30 cellular contexts compared by ENCODE assay signal in the genomic region with DNA sequence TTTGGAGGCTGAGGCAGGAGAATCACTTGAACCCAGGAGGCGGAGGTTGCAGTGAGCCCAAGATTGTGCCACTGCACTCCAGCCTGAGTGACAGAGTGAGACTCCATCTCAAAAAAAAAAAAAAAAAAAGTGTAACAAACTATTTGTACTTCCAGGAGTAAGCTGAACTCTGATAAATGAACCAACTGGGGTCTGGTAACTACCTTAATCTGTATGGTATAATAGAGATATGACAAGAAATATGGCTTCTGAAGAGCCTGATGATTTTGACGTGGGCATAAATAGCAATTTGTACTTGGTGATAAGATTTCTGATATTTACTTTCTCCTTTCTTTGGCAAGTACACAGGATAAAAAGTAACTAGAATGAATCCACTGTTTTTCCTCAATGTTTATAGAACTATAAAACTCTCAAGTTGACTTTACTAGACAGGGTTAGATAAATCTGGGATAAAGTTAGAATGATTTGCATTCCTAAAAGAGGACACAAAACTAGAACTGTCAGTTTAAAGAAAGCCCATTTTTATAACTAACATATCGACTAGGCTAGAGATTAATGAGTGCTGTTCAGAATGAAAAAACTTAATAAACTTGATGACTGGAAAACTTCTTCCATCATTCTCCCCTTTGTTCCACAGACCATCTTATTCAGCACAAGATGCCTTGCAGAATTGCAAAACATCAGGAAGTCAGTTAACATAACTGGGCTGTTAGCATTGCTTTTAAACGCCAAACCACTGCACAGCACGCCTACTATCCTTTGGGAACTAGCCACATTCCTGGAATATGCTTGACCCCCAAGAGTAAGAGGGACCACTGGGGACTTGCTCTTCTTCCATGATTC. TPM values are rescaled to one million over a fixed set of nuclear protein-coding genes. Genes with fewer than 3 reads are reported as not detected.
DNase-seq lines count a peak whose midpoint lies in the region; ATAC-seq, FAIRE-seq and TF ChIP-seq lines count a peak whose summit lies in the region.
"Had no signal": no experiment of that assay in that cellular context is flagged by ENCODE, and none has a peak within 500 bp of the region (broad histone marks: within the 10 kb centered on the region; RNA-seq: fewer than 3 reads in every experiment).

No MANE protein-coding gene starts in this region.

- ATAC-seq in A549 (no peak; a peak in 1 of 6 replicates), K562 (no peak), mucosa of descending colon (peak; percentile 49), HG03521 (IDR thresholded peaks at IDR 0.05; ENCODE audit: unreplicated experiment) (no peak)
- ATAC-seq: activated T-cell treated with anti-CD3 and anti-CD28 coated beads, Interleukin-2, amount 50 U/mL, for 72 hours; foreskin keratinocyte; HepG2; stimulated activated naive CD8-positive, alpha-beta T cell treated with anti-CD3 and anti-CD28 coated beads, Interleukin-15, Interleukin-2, amounts not matched to agents 100 U/mL and 50 U/mL, for 24 hours had no signal

- TF ChIP-seq RAD21 in A549 (conservative IDR thresholded peaks at IDR 0.05 in 1 of 2, IDR thresholded peaks at IDR 0.05 in 1 of 2) (no peak), K562 (CRISPR knock-in tag; conservative IDR thresholded peaks at IDR 0.05 in 1 of 2, IDR thresholded peaks at IDR 0.05 in 1 of 2) (no peak)

- H3K4me3 Mint-ChIP-seq in Calu3 (ENCODE audit: low read depth, unreplicated experiment): no peak overlapping the region
- H3K4me3 Mint-ChIP-seq: activated T-cell treated with anti-CD3 and anti-CD28 coated beads, Interleukin-2, amount 50 U/mL, for 72 hours; H9; nephron progenitor cell had no signal

- intact Hi-C loops in K562 (cut with micrococcal nuclease): no loop called here
- intact Hi-C loops in mucosa of descending colon (cut with DNase I, micrococcal nuclease): no loop called here
- intact Hi-C loops in Calu3 (cut with micrococcal nuclease; ENCODE audit: unreplicated experiment): no loop called here

- H3K36me3 Mint-ChIP-seq in Calu3 (ENCODE audit: insufficient read depth, unreplicated experiment): no peaks in the 10 kb centered on the region

- H2AFZ ChIP-seq in K562 (ENCODE audit: low read depth, low read length): peak overlapping the region; percentile 25

- CTCF ChIA-PET in A549 (lab: Yijun Ruan, JAX) (no interaction called here), K562 (lab: Yijun Ruan, JAX; ENCODE audit: low intra/inter-chr PET ratio) (no interaction called here), Calu3 (lab: Charles Lee) (no interaction called here)

- no peaks in the 10 kb centered on the region for H3K79me2 ChIP-seq in K562 (ENCODE audit: control insufficient read depth, insufficient read depth, low read length)

- H3K4me1 Mint-ChIP-seq in Calu3 (ENCODE audit: low read depth, unreplicated experiment): no peaks in the 10 kb centered on the region

- H3K9me1 ChIP-seq in K562 (ENCODE audit: control insufficient read depth, insufficient read depth, low read length): no peaks in the 10 kb centered on the region

- FAIRE-seq in A549 (lab: Jason Lieb, UNC) (peak; percentile 32), K562 (lab: Jason Lieb, UNC) (no peak)
- FAIRE-seq: HepG2, keratinocyte, urothelium cell line had no signal

- H3K9me3 ChIP-seq in A549 (no peaks in the 10 kb centered on the region), K562 (replicated peaks; ENCODE audit: control insufficient read depth, insufficient read depth, low read depth, low read length) (no peaks in the 10 kb centered on the region), mucosa of descending colon (no peaks in the 10 kb centered on the region)
- H3K9me3 ChIP-seq: Peyer's patch, testis had no signal

- no peaks in the 10 kb centered on the region for H3K4me1 ChIP-seq in A549
- H3K4me1 ChIP-seq in K562 (replicated peaks in 1 of 2; ENCODE audit: control insufficient read depth in 2 of 2, insufficient read depth in 2 of 2, low read length in 2 of 2): peaks cover under 1 to 6% of the 10 kb centered on the region in 2 experiments; a peak in 3 of 5 replicates
- no peaks in the 10 kb centered on the region for H3K4me1 ChIP-seq in mucosa of descending colon (ENCODE audit: low read depth)
- H3K4me1 ChIP-seq: foreskin keratinocyte, Peyer's patch, testis had no signal

- DNase-seq in A549 (ENCODE audit: low read depth in 1 of 2, low spot score in 1 of 2): no peak
- DNase-seq in LoVo (ENCODE audit: low spot score): peak; percentile 11
- DNase-seq in K562 (ENCODE audit: extremely low read depth in 1 of 4, low spot score in 3 of 4): no peak
- no peak for DNase-seq in mucosa of descending colon
- DNase-seq in Ammon's horn (ENCODE audit: low spot score): no peak
- no peak for DNase-seq in middle frontal gyrus (ENCODE audit: extremely low spot score, low spot score)
- no peak for DNase-seq in Calu3
- DNase-seq: activated naive CD4-positive, alpha-beta T cell; activated T-cell treated with anti-CD3 and anti-CD28 coated beads, Interleukin-2, amount 50 U/mL, for 72 hours; central memory CD4-positive, alpha-beta T cell; DMS153; foreskin keratinocyte; H9; head of caudate nucleus; Karpas-422; NCI-H146; nephron progenitor cell; Peyer's patch; SIG-M5; stimulated activated naive CD8-positive, alpha-beta T cell treated with anti-CD3 and anti-CD28 coated beads, Interleukin-15, Interleukin-2, amounts not matched to agents 100 U/mL and 50 U/mL, for 24 hours; SW 1271; T-helper 9 cell; testis had no signal

- POLR2A ChIA-PET in A549 (lab: Yijun Ruan, JAX): no interaction called here
- POLR2A ChIA-PET in K562 (lab: Yijun Ruan, JAX): interaction anchor here (0.6 to 2.2 kb wide), 3 partner anchors 8 to 41 kb away, joined by 3 to 5 read pairs (median 3); no protein-coding TSS in a partner anchor

- 48% methylated on average over 5 of the region's 5 CpGs for WGBS in A549 (ENCODE audit: missing lambda C conversion rate)
- 37% methylated on average over 5 of the region's 5 CpGs for whole genome bisulfite sequencing in K562 (ENCODE audit: insufficient coverage, low coverage, missing lambda C conversion rate)

- in situ Hi-C loops in K562 (cut with MboI): no loop called here

- no peaks in the 10 kb centered on the region for H3K36me3 ChIP-seq in K562 (ENCODE audit: control insufficient read depth, insufficient read depth, low read length)
- no peaks in the 10 kb centered on the region for H3K36me3 ChIP-seq in mucosa of descending colon (ENCODE audit: low read depth)
- H3K36me3 ChIP-seq: Peyer's patch had no signal

- no peaks in the 10 kb centered on the region for H3K9me3 Mint-ChIP-seq in Calu3 (ENCODE audit: low read depth, unreplicated experiment)
- H3K9me3 Mint-ChIP-seq: activated T-cell treated with anti-CD3 and anti-CD28 coated beads, Interleukin-2, amount 50 U/mL, for 72 hours; H9; nephron progenitor cell had no signal

- TF ChIP-seq POLR2A in A549 (IDR thresholded peaks at IDR 0.05; ENCODE audit: low read length) (no peak), K562 (conservative IDR thresholded peaks at IDR 0.05) (no peak)

- no peak overlapping the region for H3K27ac Mint-ChIP-seq in Calu3 (ENCODE audit: unreplicated experiment)
- H3K27ac Mint-ChIP-seq: activated T-cell treated with anti-CD3 and anti-CD28 coated beads, Interleukin-2, amount 50 U/mL, for 72 hours; H9; nephron progenitor cell had no signal

- no peaks in the 10 kb centered on the region for H3K27me3 Mint-ChIP-seq in Calu3 (ENCODE audit: unreplicated experiment)

- BruUV-seq in K562 (replicated peaks; lab: Mats Ljungman, UMichigan): no TSS peak
- no TSS peak for BruUV-seq in Calu3 (replicated peaks; lab: Mats Ljungman, UMichigan)

- no peaks in the 10 kb centered on the region for H4K20me1 ChIP-seq in K562 (replicated peaks; ENCODE audit: control insufficient read depth, insufficient read depth, low read length)

- H3K27me3 ChIP-seq in K562 (ENCODE audit: control insufficient read depth in 2 of 2, insufficient read depth in 2 of 2, low read length in 2 of 2): no peaks in the 10 kb centered on the region
- H3K27me3 ChIP-seq: foreskin keratinocyte, Peyer's patch, testis had no signal

- H3K9ac ChIP-seq in K562 (ENCODE audit: insufficient read depth in 1 of 2, low read depth in 2 of 2, low read length in 2 of 2): no peak overlapping the region

- TF ChIP-seq EP300 in A549 (IDR thresholded peaks at IDR 0.05): no peak
- no peak for TF ChIP-seq EP300 in K562 (IDR thresholded peaks at IDR 0.05; ENCODE audit: low read length)

- TF ChIP-seq CTCF in A549 (IDR thresholded peaks at IDR 0.05) (no peak), K562 (IDR thresholded peaks at IDR 0.05 in 2 of 3, conservative IDR thresholded peaks at IDR 0.05 in 1 of 3; ENCODE audit: insufficient read depth in 2 of 3, low read depth in 1 of 3, low read length in 3 of 3) (no peak), mucosa of descending colon (IDR thresholded peaks at IDR 0.05) (no peak), Calu3 (IDR thresholded peaks at IDR 0.05; ENCODE audit: unreplicated experiment) (no peak)

- H3K4me2 ChIP-seq in A549 (no peak overlapping the region), K562 (ENCODE audit: insufficient read depth, low read length) (no peak overlapping the region)

- H3K27ac ChIP-seq in A549: no peak overlapping the region
- H3K27ac ChIP-seq in K562 (ENCODE audit: extremely low read depth, low read depth, low read length): no peak overlapping the region
- H3K27ac ChIP-seq: foreskin keratinocyte, Peyer's patch, skin epidermis, testis had no signal

- H3K4me3 ChIP-seq in A549 (no peak overlapping the region), K562 (no peak overlapping the region), mucosa of descending colon (no peak overlapping the region)
- H3K4me3 ChIP-seq: lung, Peyer's patch, skin epidermis, testis had no signal

RNA-seq across cellular contexts. Expression of gene EDARADD, which starts 51.5 kb away (rescaled TPM):
- polyA plus RNA-seq in A549 (2011; rRNA removed) (5.8 and 7.2 TPM in 2 replicates), A549 (2017; fragmentation: RNase III; extraction: RNeasy Plus Mini Kit Qiagen cat#74134 plus additional on column Dnase treatment) (1.5 to 2.1 TPM (median 2.0 TPM) in 3 replicates), K562 (2011; rRNA removed) (0.46 and 0.49 TPM in 2 replicates), K562 (2014; fragmentation: Illumina TruSeq; extraction: Trizol) (31.1 and 32.4 TPM in 2 replicates), K562 (2014; fragmentation: Nextera tagmentation; extraction: Ambion mirVana) (1 to 10 TPM; 5.2 to 8.5 TPM), K562 (2014; rRNA removed) (17.8 and 21.5 TPM in 2 replicates)
- polyA plus RNA-seq in A549 (2012; cell fraction: cytosol; rRNA removed): 1.1 and 1.3 TPM in 2 replicates
- polyA plus RNA-seq in A549 (2012; cell fraction: nucleus; rRNA removed): 0.73 and 0.95 TPM in 2 replicates
- 6.2 and 6.8 TPM in 2 replicates for polyA minus RNA-seq in A549 (2011; rRNA and poly(A)+ RNA removed)
- 1.1 and 4.5 TPM in 2 replicates for total RNA-seq in K562 (2011; cell fraction: chromatin; rRNA removed; ENCODE audit: low replicate concordance)
- total RNA-seq in K562 (2011; cell fraction: nucleolus; rRNA removed): 1.5 and 4.3 TPM in 2 replicates
- total RNA-seq in K562 (2011; cell fraction: nucleoplasm; rRNA removed): 3.6 and 4.0 TPM in 2 replicates
- total RNA-seq in K562 (2014; rRNA removed) (20.6 and 23.1 TPM in 2 replicates), K562 (2014; rRNA removed; fragmentation: Illumina TruSeq; extraction: Trizol) (20.4 and 21.6 TPM in 2 replicates), K562 (2015; rRNA removed; fragmentation: Illumina TruSeq; extraction: Trizol) (29.3 and 32.2 TPM in 2 replicates), K562 (2021) (21.1 and 22.5 TPM in 2 replicates), mucosa of descending colon (under 1 TPM in 2 of 3 donors, not detected in 1; 0.16 to 0.48 TPM), Calu3 (2022) (0.19 TPM in 1 of 2 replicates, not detected in the other)
- 0.25 and 0.43 TPM in 2 replicates for polyA plus RNA-seq in K562 (2011; cell fraction: cytosol; rRNA removed)
- 0.14 and 0.31 TPM in 2 replicates for polyA plus RNA-seq in K562 (2011; cell fraction: nucleus; rRNA removed)
- polyA plus RNA-seq in K562 (2012): 20.5 and 30.0 TPM in 2 replicates
- 0.56 and 0.72 TPM in 2 replicates for polyA minus RNA-seq in K562 (2011; rRNA and poly(A)+ RNA removed)
- polyA minus RNA-seq in K562 (2011; cell fraction: cytosol; rRNA and poly(A)+ RNA removed): 0.64 TPM in 1 of 2 replicates, not detected in the other
- polyA minus RNA-seq in K562 (2011; cell fraction: nucleus; rRNA and poly(A)+ RNA removed): 0.40 and 1.3 TPM in 2 replicates
- total RNA-seq: HepG2, Peyer's patch had no signal
- polyA plus RNA-seq: BJ had no signal
